ENCODE assay signal across 8 cellular contexts in genomic region chr19:58466089-58466759, GRCh38. TPM values are rescaled to one million over a fixed set of nuclear protein-coding genes. Genes with fewer than 3 reads are reported as not detected.
DNase-seq lines count a peak whose midpoint lies in the region; ATAC-seq and TF ChIP-seq lines count a peak whose summit lies in the region.

No MANE protein-coding gene starts in this region.

- H3K27me3 Mint-ChIP-seq in CD4-positive, CD25-positive, alpha-beta regulatory T cell, result peaks cover 11% of the 10 kb centered on the region
- no peaks in the 10 kb centered on the region for H3K27me3 Mint-ChIP-seq in T-cell
- no peaks in the 10 kb centered on the region for H3K27me3 Mint-ChIP-seq in stimulated activated memory B cell treated with anti-CD40 and anti-IgM and Interleukin-4, amounts not matched to agents 10 μg/mL and 1 μg/mL and 100 μg/mL, for 72 hours

- no peak for DNase-seq in CD4-positive, CD25-positive, alpha-beta regulatory T cell
- DNase-seq in HCT116 (ENCODE audit: low read depth, low spot score) (no peak), T-cell (no peak), left ventricle myocardium inferior (no peak), islet precursor cell (no peak), NCI-H2081 treated with DMSO at 0.1 percent for 48 hours (lab: John Stamatoyannopoulos, UW) (no peak), amniotic stem cell (lab: John Stamatoyannopoulos, UW) (no peak)

- peaks cover 0 to 26% (median 12%) of the 10 kb centered on the region in 4 donors for H3K4me1 Mint-ChIP-seq in CD4-positive, CD25-positive, alpha-beta regulatory T cell
- H3K4me1 Mint-ChIP-seq in T-cell, result peaks cover 17 to 26% (median 23%) of the 10 kb centered on the region in 3 donors
- peaks cover 22% of the 10 kb centered on the region for H3K4me1 Mint-ChIP-seq in stimulated activated memory B cell treated with anti-CD40 and anti-IgM and Interleukin-4, amounts not matched to agents 10 μg/mL and 1 μg/mL and 100 μg/mL, for 72 hours

- H3K4me3 ChIP-seq in CD4-positive, CD25-positive, alpha-beta regulatory T cell (ENCODE audit: low read depth, low read length), result peak overlapping the region; percentile 71
- peak overlapping the region; percentile 77 to 80 for H3K4me3 ChIP-seq in HCT116 (replicated peaks in 1 of 2; ENCODE audit: low read depth in 1 of 2, low read length in 2 of 2)
- peak overlapping the region; percentile 92 for H3K4me3 ChIP-seq in left ventricle myocardium inferior

- no peak for TF ChIP-seq POLR2A in HCT116 (IDR thresholded peaks at IDR 0.05; ENCODE audit: borderline replicate concordance, extremely low read depth, insufficient read depth, insufficient read length)

- peak overlapping the region; percentile 74; the same call in 1 of the 2 replicates for H3K9ac ChIP-seq in HCT116 (ENCODE audit: low read length)

- H3K9me3 ChIP-seq in CD4-positive, CD25-positive, alpha-beta regulatory T cell (ENCODE audit: control insufficient read depth in 2 of 2, low read length in 2 of 2), result no peaks in the 10 kb centered on the region
- H3K9me3 ChIP-seq in HCT116 (ENCODE audit: control insufficient read depth in 1 of 2, insufficient read depth in 1 of 2, low read depth in 1 of 2, low read length in 2 of 2) (no peaks in the 10 kb centered on the region), left ventricle myocardium inferior (replicated peaks) (no peaks in the 10 kb centered on the region)

- peak overlapping the region; percentile 88 to 95 (median 90) for H3K4me3 Mint-ChIP-seq in CD4-positive, CD25-positive, alpha-beta regulatory T cell
- H3K4me3 Mint-ChIP-seq in T-cell, result peak overlapping the region; percentile 76 to 87 (median 86)
- peak overlapping the region; percentile 93 for H3K4me3 Mint-ChIP-seq in stimulated activated memory B cell treated with anti-CD40 and anti-IgM and Interleukin-4, amounts not matched to agents 10 μg/mL and 1 μg/mL and 100 μg/mL, for 72 hours

- peaks cover 2% of the 10 kb centered on the region for H3K27me3 ChIP-seq in CD4-positive, CD25-positive, alpha-beta regulatory T cell (ENCODE audit: control insufficient read depth, insufficient read depth, low read length)
- H3K27me3 ChIP-seq in HCT116 (ENCODE audit: insufficient read depth, low read length), result no peaks in the 10 kb centered on the region
- no peaks in the 10 kb centered on the region for H3K27me3 ChIP-seq in left ventricle myocardium inferior (ENCODE audit: low read depth)

- ATAC-seq in CD4-positive, CD25-positive, alpha-beta regulatory T cell (ENCODE audit: low read depth in 2 of 2), result peak; percentile 5 to 8
- ATAC-seq in HCT116 (peak; percentile 58), T-cell (replicated peaks in 1 of 4) (peak; percentile 18 to 30 (median 26))
- ATAC-seq in stimulated activated memory B cell treated with anti-CD40 and anti-IgM and Interleukin-4, amounts not matched to agents 10 μg/mL and 1 μg/mL and 100 μg/mL, for 72 hours, result peak; percentile 19

- TF ChIP-seq CTCF in HCT116 (IDR thresholded peaks at IDR 0.05 in 2 of 3, conservative IDR thresholded peaks at IDR 0.05 in 1 of 3; ENCODE audit: borderline replicate concordance in 1 of 3, insufficient read depth in 1 of 3, low read depth in 2 of 3, low read length in 2 of 3) (no peak), left ventricle myocardium inferior (IDR thresholded peaks at IDR 0.05; ENCODE audit: borderline replicate concordance) (no peak)

- intact Hi-C loops in HCT116 (cut with micrococcal nuclease), result loop anchor here (1.0 kb wide), 1 partner anchor 58 kb away; the partner anchor contains the start of gene ZNF584
- intact Hi-C loops in left ventricle myocardium inferior (cut with micrococcal nuclease), result no loop called here

- POLR2A ChIA-PET in HCT116 (lab: Charles Lee) (no interaction called here), T-cell (lab: Charles Lee) (interaction anchor here (0.5 to 0.6 kb wide), 2 partner anchors 15 to 550 kb away, joined by 3 read pairs; partner anchors contain the start of gene ZNF324B (in 1 of the 2))

- BruUV-seq in HCT116 (replicated peaks; lab: Mats Ljungman, UMichigan), result no TSS peak

- peaks cover 5% of the 10 kb centered on the region for H3K36me3 Mint-ChIP-seq in CD4-positive, CD25-positive, alpha-beta regulatory T cell
- peaks cover 8% of the 10 kb centered on the region for H3K36me3 Mint-ChIP-seq in T-cell
- H3K36me3 Mint-ChIP-seq in stimulated activated memory B cell treated with anti-CD40 and anti-IgM and Interleukin-4, amounts not matched to agents 10 μg/mL and 1 μg/mL and 100 μg/mL, for 72 hours, result peaks cover 26% of the 10 kb centered on the region

- H3K4me2 ChIP-seq in HCT116 (ENCODE audit: low read length), result peak overlapping the region; percentile 70

- H3K36me3 ChIP-seq in CD4-positive, CD25-positive, alpha-beta regulatory T cell (ENCODE audit: control insufficient read depth, insufficient read depth, low read length), result peaks cover 6% of the 10 kb centered on the region
- H3K36me3 ChIP-seq in HCT116 (ENCODE audit: control insufficient read depth in 1 of 2, insufficient read depth in 2 of 2, low read length in 2 of 2), result peaks cover 4 to 5% of the 10 kb centered on the region in 2 experiments; a peak in 2 of 4 replicates
- peaks cover 21% of the 10 kb centered on the region for H3K36me3 ChIP-seq in left ventricle myocardium inferior

- no peaks in the 10 kb centered on the region for H3K9me3 Mint-ChIP-seq in CD4-positive, CD25-positive, alpha-beta regulatory T cell
- no peaks in the 10 kb centered on the region for H3K9me3 Mint-ChIP-seq in T-cell
- H3K9me3 Mint-ChIP-seq in stimulated activated memory B cell treated with anti-CD40 and anti-IgM and Interleukin-4, amounts not matched to agents 10 μg/mL and 1 μg/mL and 100 μg/mL, for 72 hours, result no peaks in the 10 kb centered on the region

- no peak for TF ChIP-seq RAD21 in HCT116 (IDR thresholded peaks at IDR 0.05; ENCODE audit: low read depth)

- peaks cover 18% of the 10 kb centered on the region for H3K4me1 ChIP-seq in CD4-positive, CD25-positive, alpha-beta regulatory T cell (ENCODE audit: control insufficient read depth, insufficient read depth, low read length, poor library complexity, severe bottlenecking)
- H3K4me1 ChIP-seq in HCT116 (ENCODE audit: control insufficient read depth in 1 of 2, insufficient read depth in 2 of 2, low read length in 2 of 2) (peaks cover 2 to 12% of the 10 kb centered on the region in 2 experiments; a peak in 2 of 4 replicates), left ventricle myocardium inferior (peaks cover 28% of the 10 kb centered on the region)

- no peaks in the 10 kb centered on the region for H3K9me2 ChIP-seq in HCT116 (ENCODE audit: insufficient read depth)

- no peak overlapping the region for H2AFZ ChIP-seq in HCT116 (ENCODE audit: low read depth, low read length, poor library complexity, severe bottlenecking)

- H3K27ac ChIP-seq in CD4-positive, CD25-positive, alpha-beta regulatory T cell (ENCODE audit: insufficient read depth, low read length, poor library complexity, severe bottlenecking), result no peak overlapping the region
- H3K27ac ChIP-seq in HCT116 (ENCODE audit: low read depth, low read length), result peak overlapping the region; percentile 36; the same call in 1 of the 2 replicates
- peak overlapping the region; percentile 83 for H3K27ac ChIP-seq in left ventricle myocardium inferior (replicated peaks)

- H4K20me1 ChIP-seq in HCT116 (ENCODE audit: insufficient read depth), result no peaks in the 10 kb centered on the region

- H3K27ac Mint-ChIP-seq in CD4-positive, CD25-positive, alpha-beta regulatory T cell, result peak overlapping the region in 2 of 3 donors; percentile 75 to 85
- H3K27ac Mint-ChIP-seq in T-cell, result peak overlapping the region in 1 of 2 donors; percentile 71
- peak overlapping the region; percentile 87 for H3K27ac Mint-ChIP-seq in stimulated activated memory B cell treated with anti-CD40 and anti-IgM and Interleukin-4, amounts not matched to agents 10 μg/mL and 1 μg/mL and 100 μg/mL, for 72 hours

- RAD21 ChIA-PET in HCT116 (lab: Charles Lee; ENCODE audit: low non-redundant PET in 1 of 2, low total read pairs in 2 of 2, uncharacterized antibody in 2 of 2, unreplicated experiment in 2 of 2), result no interaction called here

- peaks cover 16% of the 10 kb centered on the region; the same call in 1 of the 2 replicates for H3K79me2 ChIP-seq in HCT116 (ENCODE audit: insufficient read depth, low read length)

- CTCF ChIA-PET in HCT116 (lab: Charles Lee) (interaction anchor here (1.0 kb wide), 1 partner anchor 9 kb away, joined by 3 read pairs; the partner anchor contains the start of gene ZNF446), T-cell (lab: Charles Lee) (interaction anchor here in 1 of 2 donors (0.7 kb wide), 1 partner anchor 521 kb away, joined by 4 read pairs; no protein-coding TSS in a partner anchor)

RNA-seq across cellular contexts. Expression of gene ZNF324, which starts 0.7 kb away (rescaled TPM):
- 15.1 TPM for total RNA-seq in CD4-positive, CD25-positive, alpha-beta regulatory T cell
- 10 to 100 TPM in 2 of 4 donors, 1 to 10 TPM in 2; 5.3 to 12.7 (median 10.2) TPM for polyA plus RNA-seq in CD4-positive, CD25-positive, alpha-beta regulatory T cell
- total RNA-seq in HCT116 (2021; ENCODE audit: unreplicated experiment) (11.3 TPM), T-cell (10 to 100 TPM; 17.9 to 33.2 (median 28.2) TPM), left ventricle myocardium inferior (5.3 TPM)
- 3.6 and 3.8 TPM in 2 replicates for polyA plus RNA-seq in HCT116 (2012)

RNA-seq across cellular contexts. Expression of gene ZNF446, which starts 9.9 kb away (rescaled TPM):
- total RNA-seq in CD4-positive, CD25-positive, alpha-beta regulatory T cell, result 10.5 TPM
- 1 to 10 TPM; 1.7 to 5.2 (median 3.8) TPM for polyA plus RNA-seq in CD4-positive, CD25-positive, alpha-beta regulatory T cell
- total RNA-seq in HCT116 (2021; ENCODE audit: unreplicated experiment) (6.5 TPM), T-cell (10 to 100 TPM; 12.0 to 20.5 (median 18.9) TPM), left ventricle myocardium inferior (4.9 TPM)
- polyA plus RNA-seq in HCT116 (2012), result 6.1 and 7.3 TPM in 2 replicates

RNA-seq across cellular contexts. Expression of gene ZNF324B, which starts 14.8 kb away (rescaled TPM):
- 6.5 TPM for total RNA-seq in CD4-positive, CD25-positive, alpha-beta regulatory T cell
- 1 to 10 TPM in 1 of 4 donors, under 1 TPM in 3; 0.81 to 1.4 (median 0.90) TPM for polyA plus RNA-seq in CD4-positive, CD25-positive, alpha-beta regulatory T cell
- total RNA-seq in HCT116 (2021; ENCODE audit: unreplicated experiment) (9.4 TPM), T-cell (10 to 100 TPM in 4 of 5 donors, 1 to 10 TPM in 1; 9.5 to 17.2 (median 15.7) TPM), left ventricle myocardium inferior (3.1 TPM)
- polyA plus RNA-seq in HCT116 (2012), result 4.0 and 4.8 TPM in 2 replicates

RNA-seq across cellular contexts. Expression of gene ZNF132, which starts 26.3 kb away (rescaled TPM):
- total RNA-seq in CD4-positive, CD25-positive, alpha-beta regulatory T cell, result 1.2 TPM
- polyA plus RNA-seq in CD4-positive, CD25-positive, alpha-beta regulatory T cell, result 1 to 10 TPM in 1 of 4 donors, under 1 TPM in 3; 0.76 to 2.0 (median 0.96) TPM
- total RNA-seq in HCT116 (2021; ENCODE audit: unreplicated experiment) (not detected), T-cell (1 to 10 TPM; 1.4 to 8.5 (median 4.9) TPM), left ventricle myocardium inferior (5.7 TPM)
- 0.55 and 0.79 TPM in 2 replicates for polyA plus RNA-seq in HCT116 (2012)

RNA-seq across cellular contexts. Expression of gene SLC27A5, which starts 45.6 kb away (rescaled TPM):
- 5.5 TPM for total RNA-seq in CD4-positive, CD25-positive, alpha-beta regulatory T cell
- polyA plus RNA-seq in CD4-positive, CD25-positive, alpha-beta regulatory T cell, result 10 to 100 TPM; 14.4 to 26.7 (median 20.4) TPM
- total RNA-seq in HCT116 (2021; ENCODE audit: unreplicated experiment) (27.1 TPM), T-cell (10 to 100 TPM in 4 of 5 donors, 1 to 10 TPM in 1; 8.4 to 18.3 (median 14.6) TPM), left ventricle myocardium inferior (4.1 TPM)
- polyA plus RNA-seq in HCT116 (2012), result 39.5 and 45.9 TPM in 2 replicates

Comparison
In these comparisons a context has a peak if more than half of its experiments do, and no peak if none do; other contexts are left out.
1. ATAC-seq: peak in every context shown above with its lines; median percentile 58 in HCT116; 26 in T-cell; 19 in stimulated activated memory B cell treated with anti-CD40 and anti-IgM and Interleukin-4, amounts not matched to agents 10 μg/mL and 1 μg/mL and 100 μg/mL, for 72 hours; 6 in CD4-positive, CD25-positive, alpha-beta regulatory T cell.